In the genomic region with DNA sequence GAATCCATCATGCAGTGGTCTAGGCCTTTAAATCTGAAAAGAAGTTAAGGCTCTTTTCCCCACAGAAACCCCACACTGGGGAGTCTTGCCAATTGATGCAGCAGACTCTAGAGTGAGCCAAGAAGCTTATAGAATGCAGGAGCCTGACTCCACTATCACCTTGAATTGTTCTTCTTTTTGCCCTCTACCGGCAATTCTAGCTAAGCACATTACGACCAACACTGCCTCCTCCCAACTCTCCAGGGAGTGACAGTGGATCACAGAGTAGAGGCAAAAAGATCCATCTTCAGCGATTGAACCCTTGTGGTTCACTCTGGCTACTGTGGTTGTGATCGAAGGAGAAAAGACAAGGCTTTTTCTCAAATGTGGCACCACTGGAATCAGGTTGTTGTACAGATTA, we compare ENCODE assay signal across 1 cellular context.
TF ChIP-seq lines count a peak whose summit lies in the region.

No MANE protein-coding gene starts in this region.

TF ChIP-seq in SK-N-SH, 30 proteins besides CTCF, POLR2A, EP300 and RAD21 (continued from another document):
- TF ChIP-seq, protein P1, sequence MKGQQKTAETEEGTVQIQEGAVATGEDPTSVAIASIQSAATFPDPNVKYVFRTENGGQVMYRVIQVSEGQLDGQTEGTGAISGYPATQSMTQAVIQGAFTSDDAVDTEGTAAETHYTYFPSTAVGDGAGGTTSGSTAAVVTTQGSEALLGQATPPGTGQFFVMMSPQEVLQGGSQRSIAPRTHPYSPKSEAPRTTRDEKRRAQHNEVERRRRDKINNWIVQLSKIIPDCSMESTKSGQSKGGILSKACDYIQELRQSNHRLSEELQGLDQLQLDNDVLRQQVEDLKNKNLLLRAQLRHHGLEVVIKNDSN (IDR thresholded peaks at IDR 0.05; ENCODE audit: borderline replicate concordance, low read depth), result no peak
TF ChIP-seq in SK-N-SH: peak in this region for 0.
